ENCODE assay signal across 8 cellular contexts in genomic region chr14:71319646-71320045, GRCh38. TPM values are rescaled to one million over a fixed set of nuclear protein-coding genes. Genes with fewer than 3 reads are reported as not detected.
DNase-seq lines count a peak whose midpoint lies in the region; ATAC-seq lines count a peak whose summit lies in the region.

No MANE protein-coding gene starts in this region.

- intact Hi-C loops in activated T-helper 2 cell treated with anti-CD3 and anti-CD28 coated beads, Interferon-gamma antibody, Interleukin-2, Interleukin-4, amounts not matched to agents 10 μg/mL and 5 μg/mL and 100 μg/mL, durations not matched to agents 14 hours and 24 hours and 36 hours (cut with micrococcal nuclease), result loop anchor here (1.0 to 10.0 kb wide), 6 partner anchors 28 to 1555 kb away; partner anchors contain the start of gene SRSF5

- peak; percentile 1 for ATAC-seq in activated CD8-positive, alpha-beta memory T cell treated with anti-CD3 and anti-CD28 coated beads, Interleukin-2, amount 10 ng/mL, durations not matched to agents 7 days and 5 days
- ATAC-seq in HG03378 (IDR thresholded peaks at IDR 0.05; ENCODE audit: unreplicated experiment), result no peak
- no peak for ATAC-seq in GM21825 (IDR thresholded peaks at IDR 0.05; ENCODE audit: unreplicated experiment)

- H3K9me3 Mint-ChIP-seq in activated CD8-positive, alpha-beta memory T cell treated with anti-CD3 and anti-CD28 coated beads, Interleukin-2, amount 10 ng/mL, durations not matched to agents 7 days and 5 days (ENCODE audit: low read depth), result no peaks in the 10 kb centered on the region
- no peaks in the 10 kb centered on the region for H3K9me3 Mint-ChIP-seq in activated T-helper 2 cell treated with anti-CD3 and anti-CD28 coated beads, Interferon-gamma antibody, Interleukin-2, Interleukin-4, amounts not matched to agents 10 μg/mL and 5 μg/mL and 100 μg/mL, durations not matched to agents 14 hours and 24 hours and 36 hours

- no peaks in the 10 kb centered on the region for H3K27me3 Mint-ChIP-seq in activated CD8-positive, alpha-beta memory T cell treated with anti-CD3 and anti-CD28 coated beads, Interleukin-2, amount 10 ng/mL, durations not matched to agents 7 days and 5 days
- peaks cover 2% of the 10 kb centered on the region for H3K27me3 Mint-ChIP-seq in activated T-helper 2 cell treated with anti-CD3 and anti-CD28 coated beads, Interferon-gamma antibody, Interleukin-2, Interleukin-4, amounts not matched to agents 10 μg/mL and 5 μg/mL and 100 μg/mL, durations not matched to agents 14 hours and 24 hours and 36 hours (ENCODE audit: low read depth)

- H3K4me1 ChIP-seq in Karpas-422 (ENCODE audit: low read length), result peaks cover 34% of the 10 kb centered on the region
- H3K4me1 ChIP-seq in iPS DF 6.9 (ENCODE audit: control insufficient read depth, insufficient read depth, low read length), result peaks cover 1% of the 10 kb centered on the region; the same call in 1 of the 2 replicates
- peaks cover 5 to 16% (median 13%) of the 10 kb centered on the region in 3 donors for H3K4me1 ChIP-seq in skeletal muscle tissue (ENCODE audit: control insufficient read depth in 3 of 3, insufficient read depth in 3 of 3, low read length in 3 of 3)

- H3K9ac ChIP-seq in Karpas-422 (ENCODE audit: low read length) (peak overlapping the region; percentile 84), skeletal muscle tissue (ENCODE audit: low read depth in 1 of 3, low read length in 3 of 3) (peak overlapping the region; percentile 69 to 75 (median 72))

- WGBS in iPS DF 6.9 (ENCODE audit: insufficient coverage, insufficient read length), result no CpG with 5 or more reads among the region's 5 CpGs

- H3K4me3 Mint-ChIP-seq in activated CD8-positive, alpha-beta memory T cell treated with anti-CD3 and anti-CD28 coated beads, Interleukin-2, amount 10 ng/mL, durations not matched to agents 7 days and 5 days, result peak overlapping the region; percentile 90
- H3K4me3 Mint-ChIP-seq in activated T-helper 2 cell treated with anti-CD3 and anti-CD28 coated beads, Interferon-gamma antibody, Interleukin-2, Interleukin-4, amounts not matched to agents 10 μg/mL and 5 μg/mL and 100 μg/mL, durations not matched to agents 14 hours and 24 hours and 36 hours (ENCODE audit: low read depth), result peak overlapping the region; percentile 73

- H3K4me3 ChIP-seq in Karpas-422 (ENCODE audit: low read length) (peak overlapping the region; percentile 82), iPS DF 6.9 (ENCODE audit: low read length) (peak overlapping the region; percentile 78; the same call in 1 of the 2 replicates), skeletal muscle tissue (ENCODE audit: low read length in 3 of 3) (peak overlapping the region; percentile 80 to 88 (median 81))

- no peaks in the 10 kb centered on the region for H3K9me2 ChIP-seq in Karpas-422 (replicated peaks; ENCODE audit: insufficient read depth, low read length)

- CTCF ChIA-PET in activated CD8-positive, alpha-beta memory T cell treated with anti-CD3 and anti-CD28 coated beads, Interleukin-2, amount 10 ng/mL, durations not matched to agents 7 days and 5 days (lab: Charles Lee), result no interaction called here

- no peak overlapping the region for H3K27ac ChIP-seq in Karpas-422 (ENCODE audit: low read length)
- no peak overlapping the region for H3K27ac ChIP-seq in iPS DF 6.9 (ENCODE audit: low read length)
- peak overlapping the region; percentile 83 for H3K27ac ChIP-seq in skeletal muscle tissue (ENCODE audit: low read depth, low read length)

- H3K27me3 ChIP-seq in Karpas-422 (ENCODE audit: low read length) (no peaks in the 10 kb centered on the region; the same call in none of the 2 replicates), iPS DF 6.9 (ENCODE audit: control insufficient read depth, insufficient read depth, low read length) (no peaks in the 10 kb centered on the region), skeletal muscle tissue (ENCODE audit: control insufficient read depth in 3 of 3, insufficient read depth in 3 of 3, low read length in 3 of 3) (no peaks in the 10 kb centered on the region)

- H3K36me3 Mint-ChIP-seq in activated CD8-positive, alpha-beta memory T cell treated with anti-CD3 and anti-CD28 coated beads, Interleukin-2, amount 10 ng/mL, durations not matched to agents 7 days and 5 days, result peaks cover 7% of the 10 kb centered on the region
- peaks cover 25% of the 10 kb centered on the region for H3K36me3 Mint-ChIP-seq in activated T-helper 2 cell treated with anti-CD3 and anti-CD28 coated beads, Interferon-gamma antibody, Interleukin-2, Interleukin-4, amounts not matched to agents 10 μg/mL and 5 μg/mL and 100 μg/mL, durations not matched to agents 14 hours and 24 hours and 36 hours (ENCODE audit: low read depth)

- H3K27ac Mint-ChIP-seq in activated CD8-positive, alpha-beta memory T cell treated with anti-CD3 and anti-CD28 coated beads, Interleukin-2, amount 10 ng/mL, durations not matched to agents 7 days and 5 days, result peak overlapping the region; percentile 89
- H3K27ac Mint-ChIP-seq in activated T-helper 2 cell treated with anti-CD3 and anti-CD28 coated beads, Interferon-gamma antibody, Interleukin-2, Interleukin-4, amounts not matched to agents 10 μg/mL and 5 μg/mL and 100 μg/mL, durations not matched to agents 14 hours and 24 hours and 36 hours, result peak overlapping the region; percentile 85

- DNase-seq in activated CD8-positive, alpha-beta memory T cell treated with anti-CD3 and anti-CD28 coated beads, Interleukin-2, amount 10 ng/mL, durations not matched to agents 7 days and 5 days, result peak; percentile 42
- DNase-seq in activated CD8-positive, alpha-beta memory T cell treated with anti-CD3 and anti-CD28 coated beads, Interleukin-2, amount 50 U/mL, for 4 hours, result no peak
- DNase-seq in Karpas-422 (peak; percentile 77), iPS DF 6.9 (ENCODE audit: low read depth, low spot score) (no peak)
- DNase-seq in activated T-helper 2 cell treated with anti-CD3 and anti-CD28 coated beads, Interferon-gamma antibody, Interleukin-2, Interleukin-4, amounts not matched to agents 10 μg/mL and 5 μg/mL and 100 μg/mL, durations not matched to agents 14 hours and 24 hours and 36 hours (ENCODE audit: low spot score), result no peak

- no peaks in the 10 kb centered on the region for H3K79me2 ChIP-seq in Karpas-422 (ENCODE audit: low read length)

- H3K4me1 Mint-ChIP-seq in activated CD8-positive, alpha-beta memory T cell treated with anti-CD3 and anti-CD28 coated beads, Interleukin-2, amount 10 ng/mL, durations not matched to agents 7 days and 5 days, result peaks cover 38% of the 10 kb centered on the region
- peaks cover 36% of the 10 kb centered on the region for H3K4me1 Mint-ChIP-seq in activated T-helper 2 cell treated with anti-CD3 and anti-CD28 coated beads, Interferon-gamma antibody, Interleukin-2, Interleukin-4, amounts not matched to agents 10 μg/mL and 5 μg/mL and 100 μg/mL, durations not matched to agents 14 hours and 24 hours and 36 hours (ENCODE audit: low read depth)

- H4K20me1 ChIP-seq in Karpas-422 (ENCODE audit: insufficient read depth, low read depth, low read length), result peaks cover 11% of the 10 kb centered on the region; the same call in 1 of the 2 replicates

- peak overlapping the region; percentile 66 for H2AFZ ChIP-seq in Karpas-422 (ENCODE audit: low read length)

- H3K4me2 ChIP-seq in Karpas-422 (ENCODE audit: low read depth, low read length, poor library complexity, severe bottlenecking), result peak overlapping the region; percentile 76

- H3K36me3 ChIP-seq in Karpas-422 (ENCODE audit: insufficient read depth, low read length) (no peaks in the 10 kb centered on the region), iPS DF 6.9 (ENCODE audit: control insufficient read depth, insufficient read depth, low read length) (no peaks in the 10 kb centered on the region), skeletal muscle tissue (ENCODE audit: control insufficient read depth in 3 of 3, insufficient read depth in 3 of 3, low read length in 3 of 3) (no peaks in the 10 kb centered on the region)

- no peaks in the 10 kb centered on the region for H3K9me3 ChIP-seq in Karpas-422 (ENCODE audit: low read length)
- H3K9me3 ChIP-seq in iPS DF 6.9 (ENCODE audit: control insufficient read depth, insufficient read depth, low read length), result no peaks in the 10 kb centered on the region
- no peaks in the 10 kb centered on the region for H3K9me3 ChIP-seq in skeletal muscle tissue (ENCODE audit: control insufficient read depth in 3 of 3, low read length in 3 of 3)

RNA-seq across cellular contexts. Expression of gene SIPA1L1, which starts 0.6 kb away (rescaled TPM):
- total RNA-seq in activated CD8-positive, alpha-beta memory T cell treated with anti-CD3 and anti-CD28 coated beads, Interleukin-2, amount 10 ng/mL, durations not matched to agents 7 days and 5 days, result 10 to 100 TPM; 69.2 to 81.5 TPM
- 3.9 and 7.8 TPM in 2 replicates for total RNA-seq in Karpas-422 (2014; rRNA removed; shearing (Covaris generic); ENCODE audit: low replicate concordance)
- 132 TPM in 2 replicates for total RNA-seq in activated T-helper 2 cell treated with anti-CD3 and anti-CD28 coated beads, Interferon-gamma antibody, Interleukin-2, Interleukin-4, amounts not matched to agents 10 μg/mL and 5 μg/mL and 100 μg/mL, durations not matched to agents 14 hours and 24 hours and 36 hours
- total RNA-seq in skeletal muscle tissue, result 11.5 TPM

Comparison
In these comparisons a context has a peak if more than half of its experiments do, and no peak if none do; other contexts are left out.
1. DNase-seq: peak in activated CD8-positive, alpha-beta memory T cell treated with anti-CD3 and anti-CD28 coated beads, Interleukin-2, amount 10 ng/mL, durations not matched to agents 7 days and 5 days (single experiment) and Karpas-422 (single experiment); none in activated CD8-positive, alpha-beta memory T cell treated with anti-CD3 and anti-CD28 coated beads, Interleukin-2, amount 50 U/mL, for 4 hours (single experiment), activated T-helper 2 cell treated with anti-CD3 and anti-CD28 coated beads, Interferon-gamma antibody, Interleukin-2, Interleukin-4, amounts not matched to agents 10 μg/mL and 5 μg/mL and 100 μg/mL, durations not matched to agents 14 hours and 24 hours and 36 hours (single experiment) and iPS DF 6.9 (single experiment).
2. Peak in every context shown above with its lines, with median percentiles within 50 percentile points of each other: H3K4me3 ChIP-seq.